13 cellular contexts compared by ENCODE assay signal in genomic region chr22:39291501-39291900, GRCh38. TPM values are rescaled to one million over a fixed set of nuclear protein-coding genes. Genes with fewer than 3 reads are reported as not detected.
DNase-seq lines count a peak whose midpoint lies in the region; ATAC-seq and TF ChIP-seq lines count a peak whose summit lies in the region.
"Had no signal": no experiment of that assay in that cellular context is flagged by ENCODE, and none has a peak within 500 bp of the region (broad histone marks: within the 10 kb centered on the region; RNA-seq: fewer than 3 reads in every experiment).

No MANE protein-coding gene starts in this region.

- H3K4me1 ChIP-seq in Caco-2 (peaks cover 48% of the 10 kb centered on the region), PC-3 (ENCODE audit: insufficient read depth, low read length) (peaks cover 45% of the 10 kb centered on the region), foreskin keratinocyte (peaks cover 33% of the 10 kb centered on the region), sigmoid colon (peaks cover 0 to 28% (median 24%) of the 10 kb centered on the region in 4 donors)

- intact Hi-C loops in Caco-2 (cut with micrococcal nuclease; ENCODE audit: unreplicated experiment): loop anchor here (5.0 kb wide), 1 partner anchor 39 kb away; no protein-coding TSS in a partner anchor
- intact Hi-C loops in PC-3 (cut with micrococcal nuclease): loop anchor here (5.0 kb wide), 1 partner anchor 39 kb away; no protein-coding TSS in a partner anchor
- intact Hi-C loops in sigmoid colon (cut with DNase I): no loop called here

- CTCF ChIA-PET in Caco-2 (lab: Charles Lee) (interaction anchor here (0.7 kb wide), 1 partner anchor 52 kb away, joined by 3 read pairs; no protein-coding TSS in a partner anchor), PC-3 (lab: Charles Lee) (no interaction called here)

- no peaks in the 10 kb centered on the region for H3K9me2 ChIP-seq in PC-3 (replicated peaks; ENCODE audit: low read length)

- H3K27me3 Mint-ChIP-seq in Caco-2 (ENCODE audit: insufficient read depth, unreplicated experiment): no peaks in the 10 kb centered on the region

- H3K9me3 Mint-ChIP-seq in Caco-2 (ENCODE audit: unreplicated experiment): no peaks in the 10 kb centered on the region
- H3K9me3 Mint-ChIP-seq: T-cell had no signal

- H3K27me3 ChIP-seq in Caco-2 (replicated peaks; ENCODE audit: control insufficient read depth, insufficient read depth, low read length) (no peaks in the 10 kb centered on the region), PC-3 (ENCODE audit: low read length) (no peaks in the 10 kb centered on the region), foreskin keratinocyte (no peaks in the 10 kb centered on the region), sigmoid colon (no peaks in the 10 kb centered on the region)
- H3K27me3 ChIP-seq: BLaER1 treated with 17β-estradiol and CSF1 and Interleukin-3, amounts not matched to agents 10 nM and 100 nM had no signal

- H3K79me2 ChIP-seq in PC-3 (ENCODE audit: low read length): no peaks in the 10 kb centered on the region

- TF ChIP-seq POLR2A in sigmoid colon (IDR thresholded peaks at IDR 0.05): no peak

- BruUV-seq in Caco-2 (replicated peaks; lab: Mats Ljungman, UMichigan) (no TSS peak), PC-3 (replicated peaks; lab: Mats Ljungman, UMichigan) (no TSS peak)

- H3K4me2 ChIP-seq in PC-3 (ENCODE audit: low read length): 0 out of 2 replicates have a peak overlapping the region, but pooled peaks have one; percentile 58

- no peaks in the 10 kb centered on the region for H3K9me3 ChIP-seq in Caco-2
- H3K9me3 ChIP-seq in PC-3 (ENCODE audit: low read length): no peaks in the 10 kb centered on the region
- H3K9me3 ChIP-seq in sigmoid colon: no peaks in the 10 kb centered on the region
- H3K9me3 ChIP-seq: BLaER1 treated with 17β-estradiol and CSF1 and Interleukin-3, amounts not matched to agents 10 nM and 100 nM had no signal

- TF ChIP-seq CTCF in Caco-2 (IDR thresholded peaks at IDR 0.05; ENCODE audit: insufficient read depth in 1 of 2, low read depth in 1 of 2, low read length in 1 of 2, severe bottlenecking in 1 of 2, unreplicated experiment in 1 of 2): no peak
- TF ChIP-seq CTCF in PC-3 (conservative IDR thresholded peaks at IDR 0.05; ENCODE audit: low read depth, low read length): peak; percentile 42; the same call in 1 of the 2 replicates
- peak; percentile 46 for TF ChIP-seq CTCF in foreskin keratinocyte (conservative IDR thresholded peaks at IDR 0.05)
- no peak for TF ChIP-seq CTCF in sigmoid colon (IDR thresholded peaks at IDR 0.05)

- 94 to 95% methylated on average over 10 of the region's 10 CpGs for WGBS in sigmoid colon, 2 donors

- no peaks in the 10 kb centered on the region for H3F3A ChIP-seq in PC-3 (ENCODE audit: low read length, unreplicated experiment)

- ATAC-seq in PC-3 (no peak), foreskin keratinocyte (no peak)
- ATAC-seq: T-cell had no signal

- no peaks in the 10 kb centered on the region for H3K36me3 Mint-ChIP-seq in Caco-2 (ENCODE audit: insufficient read depth, unreplicated experiment)
- H3K36me3 Mint-ChIP-seq: T-cell had no signal

- H3K27ac ChIP-seq in PC-3 (ENCODE audit: low read length): peak overlapping the region; percentile 81
- H3K27ac ChIP-seq in foreskin keratinocyte: peak overlapping the region; percentile 76
- peak overlapping the region in 3 of 4 donors; percentile 59 to 72 (median 71) for H3K27ac ChIP-seq in sigmoid colon

- no peaks in the 10 kb centered on the region for H4K20me1 ChIP-seq in PC-3 (ENCODE audit: low read length)

- no peak overlapping the region for H3K4me3 ChIP-seq in Caco-2 (ENCODE audit: low read depth, low read length)
- no peak overlapping the region for H3K4me3 ChIP-seq in PC-3 (ENCODE audit: low read length)
- no peak overlapping the region for H3K4me3 ChIP-seq in sigmoid colon
- H3K4me3 ChIP-seq: BLaER1 treated with 17β-estradiol and CSF1 and Interleukin-3, amounts not matched to agents 10 nM and 100 nM had no signal

- H3K4me1 Mint-ChIP-seq in Caco-2 (ENCODE audit: low read depth, unreplicated experiment): peaks cover 22% of the 10 kb centered on the region

- no peak for TF ChIP-seq EP300 in sigmoid colon (IDR thresholded peaks at IDR 0.05)

- POLR2A ChIA-PET in Caco-2 (lab: Charles Lee): no interaction called here
- POLR2A ChIA-PET in PC-3 (lab: Charles Lee; ENCODE audit: unreplicated experiment): no interaction called here

- DNase-seq in Caco-2 (no peak), PC-3 (no peak), foreskin keratinocyte (no peak), sigmoid colon (no peak), NCI-H1105 treated with DMSO at 0.1 percent for 48 hours (lab: John Stamatoyannopoulos, UW) (no peak), cerebellar nuclear complex (lab: John Stamatoyannopoulos, UW) (no peak), pons (ENCODE audit: low spot score) (no peak), NCI-H187 (lab: John Stamatoyannopoulos, UW) (no peak)
- DNase-seq: activated naive CD4-positive, alpha-beta T cell treated with Interleukin-2 at 50 U/mL for 16 hours; midbrain; NCI-H1417; T-cell had no signal

- no peak overlapping the region for H2AFZ ChIP-seq in PC-3 (ENCODE audit: low read length)

- peak overlapping the region; percentile 76 for H3K27ac Mint-ChIP-seq in Caco-2 (ENCODE audit: unreplicated experiment)
- H3K27ac Mint-ChIP-seq: T-cell had no signal

- H3K36me3 ChIP-seq in Caco-2 (ENCODE audit: control insufficient read depth, insufficient read depth, low read length): no peaks in the 10 kb centered on the region
- no peaks in the 10 kb centered on the region for H3K36me3 ChIP-seq in PC-3 (ENCODE audit: low read depth, low read length)
- H3K36me3 ChIP-seq in sigmoid colon: no peaks in the 10 kb centered on the region
- H3K36me3 ChIP-seq: BLaER1 treated with 17β-estradiol and CSF1 and Interleukin-3, amounts not matched to agents 10 nM and 100 nM had no signal

- H3K9ac ChIP-seq in PC-3 (ENCODE audit: low read length): no peak overlapping the region

- H3K4me3 Mint-ChIP-seq in Caco-2 (ENCODE audit: unreplicated experiment): no peak overlapping the region
- H3K4me3 Mint-ChIP-seq: T-cell had no signal

RNA-seq across cellular contexts. Expression of gene RPL3, which starts 27.9 kb away (rescaled TPM):
- total RNA-seq in Caco-2 (2022) (1,668 and 1,699 TPM in 2 replicates), PC-3 (2014; rRNA removed) (1,363 and 1,371 TPM in 2 replicates), foreskin keratinocyte (1,748 and 1,956 TPM in 2 replicates), sigmoid colon (1,000 to 10,000 TPM; 1,532 to 2,212 (median 2,076) TPM)
- polyA plus RNA-seq in foreskin keratinocyte (2,461 and 2,465 TPM in 2 replicates), sigmoid colon (1,000 to 10,000 TPM; 2,602 to 4,917 (median 3,303) TPM)

RNA-seq across cellular contexts. Expression of gene PDGFB, which starts 46.7 kb away (rescaled TPM):
- 7.2 and 8.3 TPM in 2 replicates for total RNA-seq in Caco-2 (2022)
- total RNA-seq in PC-3 (2014; rRNA removed): 29.7 and 33.1 TPM in 2 replicates
- total RNA-seq in foreskin keratinocyte: 10.9 and 12.8 TPM in 2 replicates
- 9.8 and 12.0 TPM in 2 replicates for polyA plus RNA-seq in foreskin keratinocyte
- 1 to 10 TPM; 3.1 to 9.6 (median 7.4) TPM for total RNA-seq in sigmoid colon
- 1 to 10 TPM; 1.4 to 5.5 (median 2.4) TPM for polyA plus RNA-seq in sigmoid colon

RNA-seq across cellular contexts. Expression of gene SYNGR1, which starts 58.3 kb away (rescaled TPM):
- total RNA-seq in Caco-2 (2022) (20.2 and 21.9 TPM in 2 replicates), PC-3 (2014; rRNA removed) (7.8 and 9.0 TPM in 2 replicates), foreskin keratinocyte (1.1 and 2.1 TPM in 2 replicates), sigmoid colon (10 to 100 TPM; 14.5 to 29.4 (median 20.2) TPM)
- polyA plus RNA-seq in foreskin keratinocyte (3.6 and 5.4 TPM in 2 replicates), sigmoid colon (1 to 10 TPM in 2 of 3 donors, under 1 TPM in 1; 0.69 to 8.4 (median 7.5) TPM)

Comparison
In these comparisons a context has a peak if more than half of its experiments do, and no peak if none do; other contexts are left out.
1. CTCF ChIP-seq: peak in PC-3 (single experiment) and foreskin keratinocyte (single experiment); none in Caco-2 (0 of 2) and sigmoid colon (0 of 4).
2. Peak in every context shown above with its lines, with median percentiles within 50 percentile points of each other: H3K27ac ChIP-seq.